ENCODE assay signal across 1 cellular context in genomic region chr10:5895365-5895764, GRCh38.
TF ChIP-seq lines count a peak whose summit lies in the region.

No MANE protein-coding gene starts in this region.

TF ChIP-seq in GM23338, 12 proteins besides CTCF, POLR2A, EP300 and RAD21:
- TF ChIP-seq, protein P1, sequence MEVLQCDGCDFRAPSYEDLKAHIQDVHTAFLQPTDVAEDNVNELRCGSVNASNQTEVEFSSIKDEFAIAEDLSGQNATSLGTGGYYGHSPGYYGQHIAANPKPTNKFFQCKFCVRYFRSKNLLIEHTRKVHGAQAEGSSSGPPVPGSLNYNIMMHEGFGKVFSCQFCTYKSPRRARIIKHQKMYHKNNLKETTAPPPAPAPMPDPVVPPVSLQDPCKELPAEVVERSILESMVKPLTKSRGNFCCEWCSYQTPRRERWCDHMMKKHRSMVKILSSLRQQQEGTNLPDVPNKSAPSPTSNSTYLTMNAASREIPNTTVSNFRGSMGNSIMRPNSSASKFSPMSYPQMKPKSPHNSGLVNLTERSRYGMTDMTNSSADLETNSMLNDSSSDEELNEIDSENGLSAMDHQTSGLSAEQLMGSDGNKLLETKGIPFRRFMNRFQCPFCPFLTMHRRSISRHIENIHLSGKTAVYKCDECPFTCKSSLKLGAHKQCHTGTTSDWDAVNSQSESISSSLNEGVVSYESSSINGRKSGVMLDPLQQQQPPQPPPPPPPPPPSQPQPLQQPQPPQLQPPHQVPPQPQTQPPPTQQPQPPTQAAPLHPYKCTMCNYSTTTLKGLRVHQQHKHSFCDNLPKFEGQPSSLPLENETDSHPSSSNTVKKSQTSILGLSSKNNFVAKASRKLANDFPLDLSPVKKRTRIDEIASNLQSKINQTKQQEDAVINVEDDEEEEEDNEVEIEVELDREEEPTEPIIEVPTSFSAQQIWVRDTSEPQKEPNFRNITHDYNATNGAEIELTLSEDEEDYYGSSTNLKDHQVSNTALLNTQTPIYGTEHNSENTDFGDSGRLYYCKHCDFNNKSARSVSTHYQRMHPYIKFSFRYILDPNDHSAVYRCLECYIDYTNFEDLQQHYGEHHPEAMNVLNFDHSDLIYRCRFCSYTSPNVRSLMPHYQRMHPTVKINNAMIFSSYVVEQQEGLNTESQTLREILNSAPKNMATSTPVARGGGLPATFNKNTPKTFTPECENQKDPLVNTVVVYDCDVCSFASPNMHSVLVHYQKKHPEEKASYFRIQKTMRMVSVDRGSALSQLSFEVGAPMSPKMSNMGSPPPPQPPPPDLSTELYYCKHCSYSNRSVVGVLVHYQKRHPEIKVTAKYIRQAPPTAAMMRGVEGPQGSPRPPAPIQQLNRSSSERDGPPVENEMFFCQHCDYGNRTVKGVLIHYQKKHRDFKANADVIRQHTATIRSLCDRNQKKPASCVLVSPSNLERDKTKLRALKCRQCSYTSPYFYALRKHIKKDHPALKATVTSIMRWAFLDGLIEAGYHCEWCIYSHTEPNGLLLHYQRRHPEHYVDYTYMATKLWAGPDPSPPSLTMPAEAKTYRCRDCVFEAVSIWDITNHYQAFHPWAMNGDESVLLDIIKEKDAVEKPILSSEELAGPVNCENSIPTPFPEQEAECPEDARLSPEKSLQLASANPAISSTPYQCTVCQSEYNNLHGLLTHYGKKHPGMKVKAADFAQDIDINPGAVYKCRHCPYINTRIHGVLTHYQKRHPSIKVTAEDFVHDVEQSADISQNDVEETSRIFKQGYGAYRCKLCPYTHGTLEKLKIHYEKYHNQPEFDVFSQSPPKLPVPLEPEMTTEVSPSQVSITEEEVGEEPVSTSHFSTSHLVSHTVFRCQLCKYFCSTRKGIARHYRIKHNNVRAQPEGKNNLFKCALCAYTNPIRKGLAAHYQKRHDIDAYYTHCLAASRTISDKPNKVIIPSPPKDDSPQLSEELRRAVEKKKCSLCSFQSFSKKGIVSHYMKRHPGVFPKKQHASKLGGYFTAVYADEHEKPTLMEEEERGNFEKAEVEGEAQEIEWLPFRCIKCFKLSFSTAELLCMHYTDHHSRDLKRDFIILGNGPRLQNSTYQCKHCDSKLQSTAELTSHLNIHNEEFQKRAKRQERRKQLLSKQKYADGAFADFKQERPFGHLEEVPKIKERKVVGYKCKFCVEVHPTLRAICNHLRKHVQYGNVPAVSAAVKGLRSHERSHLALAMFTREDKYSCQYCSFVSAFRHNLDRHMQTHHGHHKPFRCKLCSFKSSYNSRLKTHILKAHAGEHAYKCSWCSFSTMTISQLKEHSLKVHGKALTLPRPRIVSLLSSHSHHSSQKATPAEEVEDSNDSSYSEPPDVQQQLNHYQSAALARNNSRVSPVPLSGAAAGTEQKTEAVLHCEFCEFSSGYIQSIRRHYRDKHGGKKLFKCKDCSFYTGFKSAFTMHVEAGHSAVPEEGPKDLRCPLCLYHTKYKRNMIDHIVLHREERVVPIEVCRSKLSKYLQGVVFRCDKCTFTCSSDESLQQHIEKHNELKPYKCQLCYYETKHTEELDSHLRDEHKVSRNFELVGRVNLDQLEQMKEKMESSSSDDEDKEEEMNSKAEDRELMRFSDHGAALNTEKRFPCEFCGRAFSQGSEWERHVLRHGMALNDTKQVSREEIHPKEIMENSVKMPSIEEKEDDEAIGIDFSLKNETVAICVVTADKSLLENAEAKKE (CRISPR knock-in tag; IDR thresholded peaks at IDR 0.05) = no peak
- TF ChIP-seq EZH2 (IDR thresholded peaks at IDR 0.05; ENCODE audit: low read depth, unreplicated experiment) (no peak), NANOG (IDR thresholded peaks at IDR 0.05; ENCODE audit: borderline replicate concordance) (no peak), EZH2phosphoT487 (IDR thresholded peaks at IDR 0.05; ENCODE audit: unreplicated experiment) (no peak)
TF ChIP-seq in GM23338: peak in this region for 0.
